ENCODE assay signal across 1 cellular context in genomic region chr2:15169326-15170038, GRCh38.
TF ChIP-seq lines count a peak whose summit lies in the region.

No MANE protein-coding gene starts in this region.

TF ChIP-seq in GM23338, 12 proteins besides CTCF, POLR2A, EP300 and RAD21 (continued from another document):
- no peak for TF ChIP-seq REST (IDR thresholded peaks at IDR 0.05; ENCODE audit: unreplicated experiment)
TF ChIP-seq in GM23338: peak in this region for 0.
